ENCODE assay signal across 35 cellular contexts in genomic region chr18:50738103-50738757, GRCh38.
"Had no signal": no experiment of that assay in that cellular context is flagged by ENCODE, and none has a peak within 500 bp of the region (broad histone marks: within the 10 kb centered on the region; RNA-seq: fewer than 3 reads in every experiment).

No MANE protein-coding gene starts in this region.

- H3K9me3 ChIP-seq: Peyer's patch had no signal

- H3K9me3 Mint-ChIP-seq: activated naive CD4-positive, alpha-beta T cell treated with anti-CD3 and anti-CD28 coated beads, Interleukin-2, amount 10 ng/mL, durations not matched to agents 7 days and 5 days; activated naive CD8-positive, alpha-beta T cell treated with anti-CD3 and anti-CD28 coated beads, Interleukin-2, amount 50 U/mL, for 24 hours had no signal

- H3K4me3 Mint-ChIP-seq: activated B cell treated with CpG ODN at 0.5 μM for 24 hours; activated CD4-positive, alpha-beta memory T cell treated with anti-CD3 and anti-CD28 coated beads for 36 hours; activated naive CD4-positive, alpha-beta T cell treated with anti-CD3 and anti-CD28 coated beads, Interleukin-2, amount 10 ng/mL, durations not matched to agents 7 days and 5 days; activated naive CD8-positive, alpha-beta T cell; activated naive CD8-positive, alpha-beta T cell treated with anti-CD3 and anti-CD28 coated beads, Interleukin-2, amount 50 U/mL, for 24 hours had no signal

- H3K27ac ChIP-seq: Peyer's patch, VCaP had no signal

- H3K36me3 Mint-ChIP-seq: activated CD4-positive, alpha-beta memory T cell treated with anti-CD3 and anti-CD28 coated beads for 36 hours; activated naive CD4-positive, alpha-beta T cell treated with anti-CD3 and anti-CD28 coated beads, Interleukin-2, amount 10 ng/mL, durations not matched to agents 7 days and 5 days; activated naive CD8-positive, alpha-beta T cell; brain had no signal

- H3K4me3 ChIP-seq: Peyer's patch had no signal

- DNase-seq: activated B cell treated with CpG ODN at 0.5 μM for 24 hours; activated CD4-positive, alpha-beta memory T cell treated with anti-CD3 and anti-CD28 coated beads for 36 hours; activated CD4-positive, alpha-beta T cell treated with anti-CD3 and anti-CD28 coated beads for 4 hours; activated CD4-positive, alpha-beta T cell treated with anti-CD3 and anti-CD28 coated beads, Interleukin-2, amount 50 U/mL, for 1 hour; activated CD4-positive, CD25-positive, alpha-beta regulatory T cell treated with anti-CD3 and anti-CD28 coated beads, Interleukin-2, amount 50 U/mL, for 72 hours; activated CD8-positive, alpha-beta memory T cell treated with anti-CD3 and anti-CD28 coated beads, Interleukin-2, amount 50 U/mL, for 4 hours; activated effector memory CD4-positive, alpha-beta T cell treated with Interleukin-2 at 50 U/mL for 16 hours; activated naive CD4-positive, alpha-beta T cell treated with anti-CD3 and anti-CD28 coated beads, Interleukin-2, amount 10 ng/mL, durations not matched to agents 7 days and 5 days; activated naive CD8-positive, alpha-beta T cell treated with anti-CD3 and anti-CD28 coated beads, Interleukin-2, amount 50 U/mL, for 24 hours; activated T-cell treated with anti-CD3 and anti-CD28 coated beads for 4 hours; activated T-cell treated with anti-CD3 and anti-CD28 coated beads, Interleukin-2, amount 50 U/mL, for 48 hours; anterior cingulate cortex; central memory CD4-positive, alpha-beta T cell; Karpas-422; NCI-H1105; NCI-H1417 treated with DMSO at 0.1 percent for 48 hours; NCI-H187 treated with DMSO at 0.1 percent for 48 hours; NCI-H2081; NCI-H2171 treated with DMSO at 0.1 percent for 48 hours; NCI-H345; NCI-H524 treated with DMSO at 0.1 percent for 48 hours; NCI-H748 treated with DMSO at 0.1 percent for 48 hours; NK-92 treated with Interleukin-12 subunit alpha and Interleukin-12 subunit beta, amount 100 ng/mL, for 24 hours; PC-3; Peyer's patch; RPMI8226; SHP77 treated with DMSO at 0.1 percent for 48 hours; SW 1271; T-helper 1 cell; T-helper 2 cell; T-helper 9 cell had no signal

- H3K27me3 ChIP-seq: Peyer's patch had no signal

- H3K27me3 Mint-ChIP-seq: activated B cell treated with CpG ODN at 0.5 μM for 24 hours; activated naive CD4-positive, alpha-beta T cell treated with anti-CD3 and anti-CD28 coated beads, Interleukin-2, amount 10 ng/mL, durations not matched to agents 7 days and 5 days; activated naive CD8-positive, alpha-beta T cell treated with anti-CD3 and anti-CD28 coated beads, Interleukin-2, amount 50 U/mL, for 24 hours had no signal

- FAIRE-seq: bronchial epithelial cell had no signal

- H3K4me1 Mint-ChIP-seq: activated B cell treated with CpG ODN at 0.5 μM for 24 hours; activated naive CD4-positive, alpha-beta T cell treated with anti-CD3 and anti-CD28 coated beads, Interleukin-2, amount 10 ng/mL, durations not matched to agents 7 days and 5 days; activated naive CD8-positive, alpha-beta T cell treated with anti-CD3 and anti-CD28 coated beads, Interleukin-2, amount 50 U/mL, for 24 hours had no signal

- ATAC-seq: activated naive CD8-positive, alpha-beta T cell treated with anti-CD3 and anti-CD28 coated beads, Interleukin-2, amount 50 U/mL, for 24 hours; PC-3 had no signal

- H3K36me3 ChIP-seq: Peyer's patch had no signal

- H3K4me1 ChIP-seq: Peyer's patch had no signal
